21 cellular contexts compared by ENCODE assay signal in the genomic region with DNA sequence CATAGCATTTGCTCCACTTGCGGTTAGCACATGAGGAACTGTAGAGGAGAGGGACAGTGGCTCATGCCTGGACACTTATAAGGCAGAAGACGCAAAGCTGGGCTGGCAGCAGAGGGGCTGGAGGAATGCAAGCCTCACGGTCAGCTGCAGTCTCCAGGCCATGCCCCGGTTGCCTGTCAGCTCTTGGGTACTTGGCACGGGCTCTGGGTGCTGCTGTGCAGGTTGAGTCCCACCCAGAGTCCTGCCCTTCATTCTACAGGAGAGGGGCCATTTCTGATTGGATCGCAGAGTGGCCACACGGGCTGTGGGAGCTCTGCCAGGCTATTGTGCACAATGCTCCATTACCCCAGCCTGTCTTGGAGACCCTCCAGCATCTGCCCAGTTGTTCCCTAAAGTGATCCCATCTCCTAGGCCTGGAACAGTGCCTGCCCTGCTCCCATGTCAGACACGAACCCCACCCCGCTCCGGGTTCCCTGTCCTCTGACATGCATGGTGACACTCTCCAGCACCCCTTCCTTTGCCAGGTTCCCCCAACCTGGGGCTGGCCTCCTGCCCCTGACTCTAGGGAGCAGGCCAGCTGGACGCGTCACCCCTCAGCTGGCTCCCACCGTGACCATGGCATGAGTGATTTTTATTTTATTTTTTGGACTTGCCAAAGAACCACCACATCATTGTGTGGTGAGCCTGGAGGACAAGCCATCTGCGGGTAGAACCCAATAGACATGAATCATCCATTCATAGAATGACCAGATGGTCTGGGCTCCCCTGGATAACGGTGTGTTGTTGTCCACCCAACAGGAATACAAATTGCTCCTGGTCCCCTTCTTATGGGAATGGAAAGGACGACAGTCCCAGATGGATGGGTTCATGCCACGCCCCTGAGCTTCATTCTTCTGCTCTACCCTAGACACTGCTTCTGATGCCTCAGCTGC. TPM values are rescaled to one million over a fixed set of nuclear protein-coding genes. Genes with fewer than 3 reads are reported as not detected.
DNase-seq lines count a peak whose midpoint lies in the region; ATAC-seq and TF ChIP-seq lines count a peak whose summit lies in the region.
"Had no signal": no experiment of that assay in that cellular context is flagged by ENCODE, and none has a peak within 500 bp of the region (broad histone marks: within the 10 kb centered on the region; RNA-seq: fewer than 3 reads in every experiment).

No MANE protein-coding gene starts in this region.

- no peak overlapping the region for H3K27ac Mint-ChIP-seq in osteocyte (ENCODE audit: unreplicated experiment)
- H3K27ac Mint-ChIP-seq: activated naive CD8-positive, alpha-beta T cell treated with anti-CD3 and anti-CD28 coated beads for 36 hours; stimulated activated naive CD8-positive, alpha-beta T cell treated with anti-CD3 and anti-CD28 coated beads, Interleukin-15, Interleukin-2, amounts not matched to agents 100 ng/mL and 50 ng/mL, for 24 hours had no signal

- no peak overlapping the region for H3K4me3 Mint-ChIP-seq in osteocyte (ENCODE audit: unreplicated experiment)
- H3K4me3 Mint-ChIP-seq: activated naive CD8-positive, alpha-beta T cell treated with anti-CD3 and anti-CD28 coated beads for 36 hours; CD8-positive, alpha-beta memory T cell; stimulated activated naive CD8-positive, alpha-beta T cell treated with anti-CD3 and anti-CD28 coated beads, Interleukin-15, Interleukin-2, amounts not matched to agents 100 ng/mL and 50 ng/mL, for 24 hours had no signal

- H3K9me3 Mint-ChIP-seq in osteocyte (ENCODE audit: unreplicated experiment) = no peaks in the 10 kb centered on the region
- H3K9me3 Mint-ChIP-seq: activated naive CD8-positive, alpha-beta T cell treated with anti-CD3 and anti-CD28 coated beads for 36 hours; CD8-positive, alpha-beta memory T cell; naive B cell; stimulated activated naive CD8-positive, alpha-beta T cell treated with anti-CD3 and anti-CD28 coated beads, Interleukin-15, Interleukin-2, amounts not matched to agents 100 ng/mL and 50 ng/mL, for 24 hours had no signal

- no peaks in the 10 kb centered on the region for H3K27me3 ChIP-seq in H7 (ENCODE audit: control insufficient read depth, insufficient read depth, low read length)
- H3K27me3 ChIP-seq: heart right ventricle had no signal

- DNase-seq in NCI-H1092 treated with DMSO at 0.1 percent for 48 hours (lab: John Stamatoyannopoulos, UW) (peak; percentile 3), NCI-H1092 (lab: John Stamatoyannopoulos, UW) (no peak), H7 (peak; percentile 19), ecto neural progenitor cell (ENCODE audit: low spot score) (peak; percentile 42), osteocyte (ENCODE audit: extremely low spot score, unreplicated experiment) (peak; percentile 80), NCI-H2171 (lab: John Stamatoyannopoulos, UW) (no peak), HuH-7.5 (ENCODE audit: low spot score) (no peak)
- DNase-seq: 8988T; activated naive CD8-positive, alpha-beta T cell treated with anti-CD3 and anti-CD28 coated beads for 36 hours; central memory CD4-positive, alpha-beta T cell; GF-D8; GM23248; naive B cell; NCI-H1417 treated with DMSO at 0.1 percent for 48 hours; NCI-H510A treated with DMSO at 0.1 percent for 48 hours; RPMI8226 had no signal

- no peaks in the 10 kb centered on the region for H3K36me3 Mint-ChIP-seq in osteocyte (ENCODE audit: unreplicated experiment)
- H3K36me3 Mint-ChIP-seq: activated naive CD8-positive, alpha-beta T cell treated with anti-CD3 and anti-CD28 coated beads for 36 hours; CD8-positive, alpha-beta memory T cell; naive B cell had no signal

- peaks cover 25% of the 10 kb centered on the region for H3K4me1 Mint-ChIP-seq in osteocyte (ENCODE audit: unreplicated experiment)

- H3K27me3 Mint-ChIP-seq in osteocyte (ENCODE audit: unreplicated experiment) = peaks cover 3% of the 10 kb centered on the region
- H3K27me3 Mint-ChIP-seq: activated naive CD8-positive, alpha-beta T cell treated with anti-CD3 and anti-CD28 coated beads for 36 hours; CD8-positive, alpha-beta memory T cell; stimulated activated naive CD8-positive, alpha-beta T cell treated with anti-CD3 and anti-CD28 coated beads, Interleukin-15, Interleukin-2, amounts not matched to agents 100 ng/mL and 50 ng/mL, for 24 hours had no signal

- no peak overlapping the region for H3K4me3 ChIP-seq in H7 (ENCODE audit: insufficient read depth, low read depth, low read length)
- H3K4me3 ChIP-seq: GM23248, heart right ventricle had no signal

- ATAC-seq in GM21360 (IDR thresholded peaks at IDR 0.05; ENCODE audit: unreplicated experiment) = no peak
- ATAC-seq: sciatic nerve had no signal

- no peak for TF ChIP-seq CTCF in osteocyte (IDR thresholded peaks at IDR 0.05)

- no peaks in the 10 kb centered on the region for H3K36me3 ChIP-seq in H7 (replicated peaks; ENCODE audit: control insufficient read depth, insufficient read depth, low read length)
- H3K36me3 ChIP-seq: heart right ventricle had no signal

RNA-seq across cellular contexts. Expression of a gene that starts 51.0 kb away (rescaled TPM):
- total RNA-seq in H7 (2014; rRNA removed; shearing (Covaris generic)) = 29.5 and 36.5 TPM in 2 replicates
- total RNA-seq in osteocyte = 54.5 and 57.7 TPM in 2 replicates

Comparison
In these comparisons a context has a peak if more than half of its experiments do, and no peak if none do; other contexts are left out.
1. DNase-seq: peak in NCI-H1092 treated with DMSO at 0.1 percent for 48 hours (single experiment), H7 (single experiment), ecto neural progenitor cell (single experiment) and osteocyte (single experiment); none in NCI-H1092 (single experiment), NCI-H2171 (single experiment) and HuH-7.5 (single experiment).